In genomic region chr22:38712496-38713207, GRCh38 we compare ENCODE assay signal across 20 cellular contexts. TPM values are rescaled to one million over a fixed set of nuclear protein-coding genes. Genes with fewer than 3 reads are reported as not detected.
DNase-seq lines count a peak whose midpoint lies in the region; ATAC-seq, FAIRE-seq and TF ChIP-seq lines count a peak whose summit lies in the region.
"Had no signal": no experiment of that assay in that cellular context is flagged by ENCODE, and none has a peak within 500 bp of the region (broad histone marks: within the 10 kb centered on the region; RNA-seq: fewer than 3 reads in every experiment).

No MANE protein-coding gene starts in this region.

- no peak for ATAC-seq in natural killer cell treated with Interleukin-12 subunit alpha and Interleukin-12 subunit beta and Interleukin-15 and Interleukin-18, amount 100 ng/mL, for 72 hours
- ATAC-seq: left lobe of liver had no signal

- peak overlapping the region in 1 of 8 donors; percentile 14 for H3K4me3 Mint-ChIP-seq in CD4-positive, alpha-beta memory T cell
- H3K4me3 Mint-ChIP-seq in natural killer cell treated with Interleukin-12 subunit alpha and Interleukin-12 subunit beta and Interleukin-15 and Interleukin-18, amount 100 ng/mL, for 72 hours, result no peak overlapping the region
- H3K4me3 Mint-ChIP-seq: activated CD4-positive, alpha-beta memory T cell treated with anti-CD3 and anti-CD28 coated beads, Interleukin-2, amount 10 ng/mL, durations not matched to agents 7 days and 5 days; B cell had no signal

- peaks cover 56 to 74% (median 66%) of the 10 kb centered on the region in 4 donors for H3K4me1 Mint-ChIP-seq in CD4-positive, alpha-beta memory T cell
- peaks cover 61 to 67% of the 10 kb centered on the region in 2 donors for H3K4me1 Mint-ChIP-seq in natural killer cell treated with Interleukin-12 subunit alpha and Interleukin-12 subunit beta and Interleukin-15 and Interleukin-18, amount 100 ng/mL, for 72 hours (ENCODE audit: low read depth in 2 of 2)

- no peak overlapping the region for H3K9ac ChIP-seq in HUES48 (ENCODE audit: low read depth, low read length)

- FAIRE-seq in bronchial epithelial cell (lab: Jason Lieb, UNC) (peak; percentile 64), urothelium cell line (lab: Jason Lieb, UNC) (no peak)
- FAIRE-seq: TTC549 had no signal

- peaks cover 50% of the 10 kb centered on the region for H3K36me3 ChIP-seq in CD4-positive, alpha-beta memory T cell (ENCODE audit: insufficient read depth, low read length)
- H3K36me3 ChIP-seq in HUES48 (ENCODE audit: control insufficient read depth, insufficient read depth, low read length) (peaks cover 46% of the 10 kb centered on the region), bronchial epithelial cell (ENCODE audit: control insufficient read depth, insufficient read depth, low read length) (peaks cover 23% of the 10 kb centered on the region)

- no peak overlapping the region for H3K27ac ChIP-seq in CD4-positive, alpha-beta memory T cell (ENCODE audit: low read depth, low read length)
- H3K27ac ChIP-seq in HUES48 (ENCODE audit: low read depth, low read length), result peak overlapping the region; percentile 21
- H3K27ac ChIP-seq: brain microvascular endothelial cell, right atrium auricular region, testis had no signal

- no peak for TF ChIP-seq CTCF in bronchial epithelial cell (IDR thresholded peaks at IDR 0.05; ENCODE audit: insufficient read depth, low read length, severe bottlenecking)

- POLR2A ChIA-PET in CD4-positive, alpha-beta memory T cell (lab: Charles Lee; ENCODE audit: partially characterized antibody), result interaction anchor here (0.6 to 2.8 kb wide), 2 partner anchors 12 to 20 kb away, joined by 3 to 23 read pairs; no protein-coding TSS in a partner anchor

- H3K9me3 ChIP-seq in CD4-positive, alpha-beta memory T cell (ENCODE audit: control insufficient read depth in 1 of 2, low read length in 2 of 2), result no peaks in the 10 kb centered on the region
- H3K9me3 ChIP-seq in HUES48 (ENCODE audit: control insufficient read depth, insufficient read depth, low read length), result no peaks in the 10 kb centered on the region
- H3K9me3 ChIP-seq: right atrium auricular region, testis had no signal

- peaks cover 27 to 78% of the 10 kb centered on the region in 2 donors for H3K36me3 Mint-ChIP-seq in CD4-positive, alpha-beta memory T cell
- peaks cover 13% of the 10 kb centered on the region for H3K36me3 Mint-ChIP-seq in natural killer cell treated with Interleukin-12 subunit alpha and Interleukin-12 subunit beta and Interleukin-15 and Interleukin-18, amount 100 ng/mL, for 72 hours

- no peaks in the 10 kb centered on the region for H3K9me3 Mint-ChIP-seq in CD4-positive, alpha-beta memory T cell
- no peaks in the 10 kb centered on the region for H3K9me3 Mint-ChIP-seq in natural killer cell treated with Interleukin-12 subunit alpha and Interleukin-12 subunit beta and Interleukin-15 and Interleukin-18, amount 100 ng/mL, for 72 hours
- H3K9me3 Mint-ChIP-seq: activated CD4-positive, alpha-beta memory T cell treated with anti-CD3 and anti-CD28 coated beads, Interleukin-2, amount 10 ng/mL, durations not matched to agents 7 days and 5 days had no signal

- no peaks in the 10 kb centered on the region for H3K27me3 Mint-ChIP-seq in CD4-positive, alpha-beta memory T cell
- H3K27me3 Mint-ChIP-seq in natural killer cell treated with Interleukin-12 subunit alpha and Interleukin-12 subunit beta and Interleukin-15 and Interleukin-18, amount 100 ng/mL, for 72 hours, result no peaks in the 10 kb centered on the region
- H3K27me3 Mint-ChIP-seq: activated CD4-positive, alpha-beta memory T cell treated with anti-CD3 and anti-CD28 coated beads, Interleukin-2, amount 10 ng/mL, durations not matched to agents 7 days and 5 days; B cell had no signal

- H3K4me1 ChIP-seq in CD4-positive, alpha-beta memory T cell (ENCODE audit: insufficient read depth, low read length), result peaks cover 72% of the 10 kb centered on the region
- H3K4me1 ChIP-seq in HUES48 (ENCODE audit: control insufficient read depth, insufficient read depth, low read length), result peaks cover 25% of the 10 kb centered on the region

- H3K27ac Mint-ChIP-seq in CD4-positive, alpha-beta memory T cell, result peak overlapping the region; percentile 21 to 90 (median 84)
- peak overlapping the region; percentile 6 to 47 for H3K27ac Mint-ChIP-seq in natural killer cell treated with Interleukin-12 subunit alpha and Interleukin-12 subunit beta and Interleukin-15 and Interleukin-18, amount 100 ng/mL, for 72 hours
- H3K27ac Mint-ChIP-seq: activated CD4-positive, alpha-beta memory T cell treated with anti-CD3 and anti-CD28 coated beads, Interleukin-2, amount 10 ng/mL, durations not matched to agents 7 days and 5 days had no signal

- H3K27me3 ChIP-seq in CD4-positive, alpha-beta memory T cell (ENCODE audit: insufficient read depth, low read length), result no peaks in the 10 kb centered on the region
- H3K27me3 ChIP-seq in HUES48 (ENCODE audit: control insufficient read depth, insufficient read depth, low read length) (no peaks in the 10 kb centered on the region), bronchial epithelial cell (ENCODE audit: control insufficient read depth, insufficient read depth, low read length) (no peaks in the 10 kb centered on the region)
- H3K27me3 ChIP-seq: brain microvascular endothelial cell, right atrium auricular region, testis had no signal

- CTCF ChIA-PET in CD4-positive, alpha-beta memory T cell (lab: Charles Lee; ENCODE audit: partially characterized antibody), result no interaction called here

- DNase-seq in CD4-positive, alpha-beta memory T cell, result peak in 1 of 5 donors; percentile 13
- DNase-seq in bronchial epithelial cell (ENCODE audit: low read depth), result no peak
- DNase-seq in natural killer cell treated with Interleukin-12 subunit alpha and Interleukin-12 subunit beta and Interleukin-15 and Interleukin-18, amount 100 ng/mL, for 72 hours (ENCODE audit: low spot score), result no peak
- no peak for DNase-seq in urothelium cell line (ENCODE audit: low spot score)
- DNase-seq in kidney tubule cell (ENCODE audit: low spot score), result no peak
- DNase-seq in Ammon's horn (ENCODE audit: low spot score), result no peak
- DNase-seq in NOMO-1 (lab: John Stamatoyannopoulos, UW; ENCODE audit: unreplicated experiment in 2 of 2), result no peak
- DNase-seq: activated CD4-positive, alpha-beta memory T cell treated with anti-CD3 and anti-CD28 coated beads, Interleukin-2, amount 10 ng/mL, durations not matched to agents 7 days and 5 days; activated effector memory CD4-positive, alpha-beta T cell treated with anti-CD3 and anti-CD28 coated beads, Interleukin-2, amount 50 U/mL, for 16 hours; brain microvascular endothelial cell; DMS53; effector CD8-positive, alpha-beta T cell; NCI-H187; SHP77 treated with DMSO at 0.1 percent for 48 hours; testis had no signal

- intact Hi-C loops in CD4-positive, alpha-beta memory T cell (cut with micrococcal nuclease), result no loop called here

- no peak overlapping the region for H3K4me3 ChIP-seq in CD4-positive, alpha-beta memory T cell (ENCODE audit: low read length in 2 of 2)
- H3K4me3 ChIP-seq in HUES48 (ENCODE audit: low read depth, low read length), result no peak overlapping the region
- H3K4me3 ChIP-seq in bronchial epithelial cell (ENCODE audit: low read depth, low read length), result no peak overlapping the region
- H3K4me3 ChIP-seq: right atrium auricular region, testis had no signal

RNA-seq across cellular contexts. Expression of gene GTPBP1, which starts 6.9 kb away (rescaled TPM):
- 10 to 100 TPM; 94.1 to 96.6 TPM for total RNA-seq in CD4-positive, alpha-beta memory T cell
- 10 to 100 TPM; 14.6 to 30.8 TPM for polyA plus RNA-seq in CD4-positive, alpha-beta memory T cell
- total RNA-seq in bronchial epithelial cell, result 28.7 and 47.0 TPM in 2 replicates
- 100 to 1,000 TPM; 135 to 192 TPM for total RNA-seq in natural killer cell treated with Interleukin-12 subunit alpha and Interleukin-12 subunit beta and Interleukin-15 and Interleukin-18, amount 100 ng/mL, for 72 hours

RNA-seq across cellular contexts. Expression of gene JOSD1, which starts 11.9 kb away (rescaled TPM):
- 10 to 100 TPM; 64.6 to 65.4 TPM for total RNA-seq in CD4-positive, alpha-beta memory T cell
- polyA plus RNA-seq in CD4-positive, alpha-beta memory T cell, result 1 to 10 TPM; 8.0 to 9.6 TPM
- total RNA-seq in bronchial epithelial cell, result 123 and 147 TPM in 2 replicates
- 10 to 100 TPM; 53.6 to 62.3 TPM for total RNA-seq in natural killer cell treated with Interleukin-12 subunit alpha and Interleukin-12 subunit beta and Interleukin-15 and Interleukin-18, amount 100 ng/mL, for 72 hours

RNA-seq across cellular contexts. Expression of gene TOMM22, which starts 30.9 kb away (rescaled TPM):
- total RNA-seq in CD4-positive, alpha-beta memory T cell, result 10 to 100 TPM; 41.2 to 42.3 TPM
- 10 to 100 TPM; 60.3 to 78.9 TPM for polyA plus RNA-seq in CD4-positive, alpha-beta memory T cell
- 42.9 and 70.0 TPM in 2 replicates for total RNA-seq in bronchial epithelial cell
- 100 to 1,000 TPM; 109 to 153 TPM for total RNA-seq in natural killer cell treated with Interleukin-12 subunit alpha and Interleukin-12 subunit beta and Interleukin-15 and Interleukin-18, amount 100 ng/mL, for 72 hours

RNA-seq across cellular contexts. Expression of gene SUN2, which starts 43.1 kb away (rescaled TPM):
- 1,000 to 10,000 TPM in 1 of 2 experiments, 100 to 1,000 TPM in 1; 988 to 1,004 TPM for total RNA-seq in CD4-positive, alpha-beta memory T cell
- 100 to 1,000 TPM; 323 to 643 TPM for polyA plus RNA-seq in CD4-positive, alpha-beta memory T cell
- total RNA-seq in bronchial epithelial cell, result 46.3 and 51.6 TPM in 2 replicates
- total RNA-seq in natural killer cell treated with Interleukin-12 subunit alpha and Interleukin-12 subunit beta and Interleukin-15 and Interleukin-18, amount 100 ng/mL, for 72 hours, result 100 to 1,000 TPM; 203 to 215 TPM

RNA-seq across cellular contexts. Expression of gene CBY1, which starts 56.2 kb away (rescaled TPM):
- total RNA-seq in CD4-positive, alpha-beta memory T cell, result 10 to 100 TPM; 30.4 to 35.2 TPM
- polyA plus RNA-seq in CD4-positive, alpha-beta memory T cell, result 10 to 100 TPM in 1 of 2 donors, 1 to 10 TPM in 1; 3.8 to 10.5 TPM
- total RNA-seq in bronchial epithelial cell, result 16.1 and 22.0 TPM in 2 replicates
- 10 to 100 TPM in 1 of 2 donors, 1 to 10 TPM in 1; 8.7 to 12.4 TPM for total RNA-seq in natural killer cell treated with Interleukin-12 subunit alpha and Interleukin-12 subunit beta and Interleukin-15 and Interleukin-18, amount 100 ng/mL, for 72 hours
